Comparison of ENCODE assay signal across 10 cellular contexts in genomic region chr3:141275032-141275422, GRCh38. TPM values are rescaled to one million over a fixed set of nuclear protein-coding genes. Genes with fewer than 3 reads are reported as not detected.
A peak's percentile ranks its signal among the peaks of the same experiment; 100 is the strongest.
DNase-seq lines count a peak whose midpoint lies in the region; ATAC-seq and TF ChIP-seq lines count a peak whose summit lies in the region.
"Had no signal": no experiment of that assay in that cellular context is flagged by ENCODE, and none has a peak within 500 bp of the region (broad histone marks: within the 10 kb centered on the region; RNA-seq: fewer than 3 reads in every experiment).

No MANE protein-coding gene starts in this region.

- POLR2A ChIA-PET in CD4-positive, alpha-beta T cell (lab: Charles Lee): interaction anchor here (2.2 kb wide), 1 partner anchor 43 kb away, joined by 8 read pairs; the partner anchor contains the start of gene PXYLP1

- peaks cover 20% of the 10 kb centered on the region for H3K4me1 ChIP-seq in foreskin keratinocyte
- H3K4me1 ChIP-seq in uterus: no peaks in the 10 kb centered on the region

- DNase-seq in CD4-positive, alpha-beta T cell: no peak
- DNase-seq in foreskin keratinocyte (peak; percentile 70 to 85), COLO829 (ENCODE audit: low spot score) (no peak), uterus (no peak), cerebellar cortex (ENCODE audit: low spot score) (no peak), COR-L47 (lab: John Stamatoyannopoulos, UW) (no peak)
- DNase-seq: NCI-H510A treated with DMSO at 0.1 percent for 48 hours had no signal

- intact Hi-C loops in CD4-positive, alpha-beta T cell (cut with DNase I, micrococcal nuclease): no loop called here
- intact Hi-C loops in uterus (cut with DNase I; ENCODE audit: low total_unique reads): no loop called here

- peaks cover 40% of the 10 kb centered on the region for H3K4me1 Mint-ChIP-seq in CD4-positive, alpha-beta T cell (ENCODE audit: low read depth)

- H3K27ac Mint-ChIP-seq in CD4-positive, alpha-beta T cell: peak overlapping the region; percentile 46

- no peak for TF ChIP-seq POLR2A in uterus (IDR thresholded peaks at IDR 0.05)

- CTCF ChIA-PET in CD4-positive, alpha-beta T cell (lab: Charles Lee): interaction anchor here (1.9 kb wide), 1 partner anchor 43 kb away, joined by 6 read pairs; the partner anchor contains the start of gene PXYLP1

- H3K27ac ChIP-seq in CD4-positive, alpha-beta T cell (ENCODE audit: low read depth, low read length): no peak overlapping the region
- H3K27ac ChIP-seq in foreskin keratinocyte: no peak overlapping the region
- H3K27ac ChIP-seq in uterus: no peak overlapping the region

- H3K4me3 ChIP-seq in uterus: no peak overlapping the region

- no peak overlapping the region for H3K4me3 Mint-ChIP-seq in CD4-positive, alpha-beta T cell
- H3K4me3 Mint-ChIP-seq: neural crest cell had no signal

- peaks cover 17% of the 10 kb centered on the region for H3K36me3 Mint-ChIP-seq in CD4-positive, alpha-beta T cell (ENCODE audit: low read depth)

- no peak for TF ChIP-seq CTCF in CD4-positive, alpha-beta T cell (IDR thresholded peaks at IDR 0.05)
- no peak for TF ChIP-seq CTCF in foreskin keratinocyte (conservative IDR thresholded peaks at IDR 0.05)
- TF ChIP-seq CTCF in uterus (IDR thresholded peaks at IDR 0.05): no peak

- no peaks in the 10 kb centered on the region for H3K36me3 ChIP-seq in uterus

- H3K27me3 Mint-ChIP-seq in CD4-positive, alpha-beta T cell: no peaks in the 10 kb centered on the region

- ATAC-seq in CD4-positive, alpha-beta T cell (ENCODE audit: poor library complexity): peak; percentile 43
- peak; percentile 70 for ATAC-seq in GM19351 (IDR thresholded peaks at IDR 0.05; ENCODE audit: unreplicated experiment)
- peak; percentile 54 for ATAC-seq in SK-N-SH treated with all-trans-retinoic acid at 6 μM for 48 hours
- peak; percentile 89 for ATAC-seq in foreskin keratinocyte

- no peaks in the 10 kb centered on the region for H3K27me3 ChIP-seq in CD4-positive, alpha-beta T cell (ENCODE audit: control insufficient read depth, insufficient read depth, low read length)
- H3K27me3 ChIP-seq in foreskin keratinocyte: no peaks in the 10 kb centered on the region
- no peaks in the 10 kb centered on the region for H3K27me3 ChIP-seq in uterus

- H3K9me3 ChIP-seq in CD4-positive, alpha-beta T cell (ENCODE audit: control insufficient read depth, low read length): no peaks in the 10 kb centered on the region
- no peaks in the 10 kb centered on the region for H3K9me3 ChIP-seq in uterus

- H3K9me3 Mint-ChIP-seq in CD4-positive, alpha-beta T cell: no peaks in the 10 kb centered on the region
- H3K9me3 Mint-ChIP-seq: neural crest cell had no signal

TF ChIP-seq in SK-N-SH treated with all-trans-retinoic acid at 6 μM for 48 hours, 23 proteins besides CTCF, POLR2A, EP300 and RAD21:
- no peak for TF ChIP-seq TCF4 (CRISPR knock-in tag; IDR thresholded peaks at IDR 0.05; ENCODE audit: borderline replicate concordance)
- no peak for TF ChIP-seq GLIS3 (CRISPR knock-in tag; IDR thresholded peaks at IDR 0.05)

RNA-seq across cellular contexts. Expression of gene PXYLP1, which starts 43.4 kb away (rescaled TPM):
- 10 to 100 TPM; 21.2 to 22.6 TPM for total RNA-seq in CD4-positive, alpha-beta T cell
- total RNA-seq in foreskin keratinocyte: 3.0 and 3.9 TPM in 2 replicates
- polyA plus RNA-seq in foreskin keratinocyte: 1.8 and 1.9 TPM in 2 replicates
- total RNA-seq in uterus: 10 to 100 TPM; 18.5 to 29.7 (median 26.4) TPM

Comparison
In these comparisons a context has a peak if more than half of its experiments do, and no peak if none do; other contexts are left out.
1. DNase-seq: peak in foreskin keratinocyte (2 of 2); none in CD4-positive, alpha-beta T cell (0 of 10), COLO829 (single experiment), uterus (0 of 2), cerebellar cortex (single experiment) and COR-L47 (single experiment).
2. Peak in every context shown above with its lines, with median percentiles within 50 percentile points of each other: ATAC-seq.